ENCODE assay signal across 8 cellular contexts in the genomic region with DNA sequence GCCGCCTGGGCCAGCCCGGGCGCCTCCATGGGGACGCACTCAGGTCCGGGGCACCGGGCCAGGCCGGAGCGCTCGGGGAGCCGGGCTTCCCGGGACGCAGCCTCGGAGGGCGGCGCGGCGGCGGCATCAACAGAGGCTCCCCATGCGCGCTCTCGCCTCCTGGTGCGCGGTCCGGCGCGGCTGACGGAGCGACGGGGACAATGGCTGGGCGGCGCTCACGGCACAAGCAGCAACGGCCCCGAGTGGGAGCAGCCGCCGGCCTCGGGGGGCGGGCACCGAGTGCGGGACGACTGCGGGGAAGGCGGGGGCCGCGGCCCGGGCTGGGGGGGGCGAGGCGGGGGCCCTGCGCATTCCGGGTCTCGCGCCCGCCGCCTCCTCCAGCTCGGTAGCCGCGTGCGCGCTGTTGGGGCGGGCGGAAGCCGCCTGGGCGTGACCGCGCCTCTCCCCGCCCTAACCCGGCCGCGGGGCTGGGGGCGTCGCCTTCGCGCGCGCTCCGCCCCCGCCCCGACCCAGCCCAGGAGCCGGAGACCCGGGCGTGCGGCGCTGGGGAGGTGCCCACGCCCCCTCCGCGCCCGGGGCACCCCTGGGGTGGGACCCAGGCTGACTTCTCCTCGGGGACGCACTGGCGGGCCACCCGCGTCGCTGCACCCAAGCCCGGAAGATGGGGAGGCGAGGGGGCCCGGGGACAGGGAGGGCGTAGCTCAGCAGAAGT. TPM values are rescaled to one million over a fixed set of nuclear protein-coding genes. Genes with fewer than 3 reads are reported as not detected.
DNase-seq lines count a peak whose midpoint lies in the region; ATAC-seq and TF ChIP-seq lines count a peak whose summit lies in the region.

A gene (minus strand): TSS at position 425 of the 712 bp plus-strand sequence. CDS start 396 bp downstream, at position 29.

- in situ Hi-C loops in transverse colon (cut with MboI; ENCODE audit: low pct_ligation_motif_present in 1 of 4, low pct_unique_long_range_greater_than_20kb in 1 of 4, low sequenced_read_pairs in 3 of 4), result no loop called here

- H3K4me3 ChIP-seq in AG10803 (ENCODE audit: low read length) (peak within 1 kb of the TSS; percentile 60), ovary (peak within 1 kb of the TSS; percentile 57), transverse colon (peak within 1 kb of the TSS; percentile 60 to 78 (median 77))

- H3K27me3 ChIP-seq in ovary (no peaks in the 10 kb centered on the region), transverse colon (no peaks in the 10 kb centered on the region)

- TF ChIP-seq EP300 in ovary (IDR thresholded peaks at IDR 0.05) (no peak), transverse colon (IDR thresholded peaks at IDR 0.05; ENCODE audit: low read depth) (no peak)

- H3K4me1 ChIP-seq in ovary (ENCODE audit: insufficient read depth) (peaks cover 2% of the 10 kb centered on the region), transverse colon (peaks cover 0 to 16% (median 0%) of the 10 kb centered on the region in 4 donors)

- intact Hi-C loops in ovary (cut with DNase I) (loop anchor here in 1 of 4 donors (10.0 kb wide), 1 partner anchor 101 kb away; no protein-coding TSS in a partner anchor), transverse colon (cut with DNase I; ENCODE audit: low total_unique reads) (no loop called here)

- ATAC-seq in GM19023 (IDR thresholded peaks at IDR 0.05; ENCODE audit: unreplicated experiment), result peak; percentile 77
- peak; percentile 82 for ATAC-seq in HG03159 (IDR thresholded peaks at IDR 0.05; ENCODE audit: unreplicated experiment)

- TF ChIP-seq CTCF in AG10803 (conservative IDR thresholded peaks at IDR 0.05; ENCODE audit: low read length) (no peak), ovary (IDR thresholded peaks at IDR 0.05) (no peak), transverse colon (IDR thresholded peaks at IDR 0.05) (no peak)

- H3K27ac ChIP-seq in ovary, result peak within 1 kb of the TSS; percentile 30 to 48
- H3K27ac ChIP-seq in transverse colon, result peak within 1 kb of the TSS; percentile 74 to 86 (median 84)

- WGBS in ovary, 3 donors, result 0 to 1% (median 0%) methylated on average over 50 to 94 of the region's 97 CpGs
- WGBS in transverse colon (ENCODE audit: low coverage in 1 of 2), 2 donors, result 1% methylated on average over 49 of the region's 97 CpGs; no CpG with 5 or more reads in 1 of the 2 donors

- H3K36me3 ChIP-seq in ovary, result no peaks in the 10 kb centered on the region
- no peaks in the 10 kb centered on the region for H3K36me3 ChIP-seq in transverse colon

- TF ChIP-seq POLR2A in ovary (IDR thresholded peaks at IDR 0.05) (no peak), transverse colon (IDR thresholded peaks at IDR 0.05) (no peak)

- H3K9me3 ChIP-seq in ovary (no peaks in the 10 kb centered on the region), transverse colon (no peaks in the 10 kb centered on the region)

- DNase-seq in AG10803 (ENCODE audit: low read depth), result peak; percentile 27
- peak; percentile 67 for DNase-seq in activated effector memory CD4-positive, alpha-beta T cell treated with Interleukin-2 at 50 U/mL for 16 hours
- no peak for DNase-seq in glomerular endothelial cell (ENCODE audit: extremely low read depth, low read depth, low spot score)
- peak; percentile 43 to 74 (median 59) for DNase-seq in ovary
- DNase-seq in transverse colon, result peak; percentile 78

TF ChIP-seq in PFSK-1, 5 proteins besides CTCF, POLR2A, EP300 and RAD21:
- TF ChIP-seq FOXP2 (optimal IDR thresholded peaks at IDR 0.05; ENCODE audit: borderline replicate concordance, extremely low read depth, extremely low read length, insufficient read depth) (peak; percentile 30), POLR2AphosphoS5 (IDR thresholded peaks at IDR 0.05; ENCODE audit: low read depth, low read length) (no peak), TAF1 (IDR thresholded peaks at IDR 0.05; ENCODE audit: borderline replicate concordance, insufficient read depth, low read length) (0 out of 2 replicates have a peak, but pooled peaks have one; percentile 19), SIN3A (IDR thresholded peaks at IDR 0.05; ENCODE audit: borderline replicate concordance, insufficient read depth, low read length) (no peak)
- TF ChIP-seq, protein P1, sequence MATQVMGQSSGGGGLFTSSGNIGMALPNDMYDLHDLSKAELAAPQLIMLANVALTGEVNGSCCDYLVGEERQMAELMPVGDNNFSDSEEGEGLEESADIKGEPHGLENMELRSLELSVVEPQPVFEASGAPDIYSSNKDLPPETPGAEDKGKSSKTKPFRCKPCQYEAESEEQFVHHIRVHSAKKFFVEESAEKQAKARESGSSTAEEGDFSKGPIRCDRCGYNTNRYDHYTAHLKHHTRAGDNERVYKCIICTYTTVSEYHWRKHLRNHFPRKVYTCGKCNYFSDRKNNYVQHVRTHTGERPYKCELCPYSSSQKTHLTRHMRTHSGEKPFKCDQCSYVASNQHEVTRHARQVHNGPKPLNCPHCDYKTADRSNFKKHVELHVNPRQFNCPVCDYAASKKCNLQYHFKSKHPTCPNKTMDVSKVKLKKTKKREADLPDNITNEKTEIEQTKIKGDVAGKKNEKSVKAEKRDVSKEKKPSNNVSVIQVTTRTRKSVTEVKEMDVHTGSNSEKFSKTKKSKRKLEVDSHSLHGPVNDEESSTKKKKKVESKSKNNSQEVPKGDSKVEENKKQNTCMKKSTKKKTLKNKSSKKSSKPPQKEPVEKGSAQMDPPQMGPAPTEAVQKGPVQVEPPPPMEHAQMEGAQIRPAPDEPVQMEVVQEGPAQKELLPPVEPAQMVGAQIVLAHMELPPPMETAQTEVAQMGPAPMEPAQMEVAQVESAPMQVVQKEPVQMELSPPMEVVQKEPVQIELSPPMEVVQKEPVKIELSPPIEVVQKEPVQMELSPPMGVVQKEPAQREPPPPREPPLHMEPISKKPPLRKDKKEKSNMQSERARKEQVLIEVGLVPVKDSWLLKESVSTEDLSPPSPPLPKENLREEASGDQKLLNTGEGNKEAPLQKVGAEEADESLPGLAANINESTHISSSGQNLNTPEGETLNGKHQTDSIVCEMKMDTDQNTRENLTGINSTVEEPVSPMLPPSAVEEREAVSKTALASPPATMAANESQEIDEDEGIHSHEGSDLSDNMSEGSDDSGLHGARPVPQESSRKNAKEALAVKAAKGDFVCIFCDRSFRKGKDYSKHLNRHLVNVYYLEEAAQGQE (IDR thresholded peaks at IDR 0.05; ENCODE audit: insufficient read depth in 1 of 2, low read depth in 2 of 2, low read length in 2 of 2), result no peak
TF ChIP-seq in PFSK-1: peak in this region for 2.

RNA-seq across cellular contexts. Expression of the gene that starts here (rescaled TPM):
- 6.6 TPM for polyA plus RNA-seq in PFSK-1 (2012; ENCODE audit: insufficient read length, low read depth)
- 25.4 and 45.7 TPM in 2 replicates for total RNA-seq in glomerular endothelial cell
- 10 to 100 TPM in 3 of 7 donors, 1 to 10 TPM in 4; 7.8 to 23.1 (median 8.3) TPM for total RNA-seq in ovary
- 10 to 100 TPM in 1 of 2 donors, 1 to 10 TPM in 1; 3.3 to 20.9 TPM for polyA plus RNA-seq in ovary
- 10 to 100 TPM in 3 of 4 donors, 1 to 10 TPM in 1; 1.1 to 69.7 (median 18.1) TPM for total RNA-seq in transverse colon
